Comparison of ENCODE assay signal across 1 cellular context in the genomic region with DNA sequence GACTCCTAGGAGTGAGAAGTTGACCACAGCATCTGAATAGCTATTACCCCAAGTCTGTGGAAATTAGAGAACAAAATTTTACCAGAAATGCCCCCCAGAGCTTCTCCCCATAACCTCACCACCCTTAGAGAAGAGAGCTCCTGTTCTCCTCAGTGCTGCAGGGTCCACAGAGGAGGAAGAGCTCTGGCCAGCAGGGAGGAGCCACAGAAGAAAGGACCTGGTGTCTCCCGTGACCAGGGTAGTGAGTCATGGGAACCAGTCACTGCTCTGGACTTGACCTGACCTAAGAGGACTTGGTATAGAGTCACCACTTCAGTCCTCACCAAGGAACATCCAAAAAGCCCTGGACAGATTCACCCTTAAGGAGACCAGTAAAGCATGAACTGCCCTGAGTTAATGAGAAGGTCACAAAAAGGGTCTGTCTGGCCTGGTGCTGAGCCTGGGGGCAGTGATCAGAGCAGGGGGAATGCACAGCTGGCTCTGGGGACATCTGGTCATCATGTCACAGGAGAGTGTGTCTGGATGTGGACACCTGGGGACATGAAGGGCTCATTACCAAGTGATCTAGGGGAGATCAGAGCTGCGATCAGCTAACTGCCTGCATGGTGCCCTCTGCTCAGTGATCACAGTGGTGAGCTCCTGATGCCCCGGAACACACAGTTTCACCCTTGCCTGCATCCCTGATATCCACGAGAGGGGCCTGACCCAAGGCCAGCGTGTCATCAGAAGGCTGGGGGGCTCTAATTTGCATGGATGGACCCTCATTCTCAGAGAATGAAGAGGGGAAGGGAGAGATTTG.
TF ChIP-seq lines count a peak whose summit lies in the region.

No MANE protein-coding gene starts in this region.

TF ChIP-seq in IMR-90, 13 proteins besides CTCF, POLR2A, EP300 and RAD21:
- TF ChIP-seq BHLHE40 (IDR thresholded peaks at IDR 0.05; ENCODE audit: low read depth, low read length) (peak; percentile 81), CHD1 (IDR thresholded peaks at IDR 0.05; ENCODE audit: low read depth, low read length) (no peak), FOS (IDR thresholded peaks at IDR 0.05; ENCODE audit: low read depth, low read length) (0 out of 2 replicates have a peak, but pooled peaks have one; percentile 16)
- TF ChIP-seq, protein P1, sequence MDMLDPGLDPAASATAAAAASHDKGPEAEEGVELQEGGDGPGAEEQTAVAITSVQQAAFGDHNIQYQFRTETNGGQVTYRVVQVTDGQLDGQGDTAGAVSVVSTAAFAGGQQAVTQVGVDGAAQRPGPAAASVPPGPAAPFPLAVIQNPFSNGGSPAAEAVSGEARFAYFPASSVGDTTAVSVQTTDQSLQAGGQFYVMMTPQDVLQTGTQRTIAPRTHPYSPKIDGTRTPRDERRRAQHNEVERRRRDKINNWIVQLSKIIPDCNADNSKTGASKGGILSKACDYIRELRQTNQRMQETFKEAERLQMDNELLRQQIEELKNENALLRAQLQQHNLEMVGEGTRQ (IDR thresholded peaks at IDR 0.05; ENCODE audit: low read depth, low read length), result 0 out of 2 replicates have a peak, but pooled peaks have one; percentile 7
